Comparison of ENCODE assay signal across 1 cellular context in genomic region chr2:120552800-120553471, GRCh38.
TF ChIP-seq lines count a peak whose summit lies in the region.

No MANE protein-coding gene starts in this region.

TF ChIP-seq in HepG2, 621 proteins besides CTCF, POLR2A, EP300 and RAD21 (continued from another document and continues in another):
- TF ChIP-seq ZNF552 (CRISPR knock-in tag; IDR thresholded peaks at IDR 0.05; ENCODE audit: borderline replicate concordance) (no peak), ZNF367 (CRISPR knock-in tag; IDR thresholded peaks at IDR 0.05; ENCODE audit: borderline replicate concordance) (no peak), ZNF432 (CRISPR knock-in tag; IDR thresholded peaks at IDR 0.05; ENCODE audit: borderline replicate concordance) (no peak), ZNF792 (CRISPR knock-in tag; IDR thresholded peaks at IDR 0.05) (peak; percentile 55; the same call in 1 of the 2 replicates), ZNF749 (CRISPR knock-in tag; IDR thresholded peaks at IDR 0.05; ENCODE audit: borderline replicate concordance) (no peak), NFKBIZ (CRISPR knock-in tag; IDR thresholded peaks at IDR 0.05) (no peak), SAFB2 (CRISPR knock-in tag; IDR thresholded peaks at IDR 0.05; ENCODE audit: borderline replicate concordance, low read depth) (no peak; the same call in 1 of the 2 replicates), RARA (CRISPR knock-in tag; IDR thresholded peaks at IDR 0.05) (peak; percentile 75), ZNF407 (CRISPR knock-in tag; IDR thresholded peaks at IDR 0.05; ENCODE audit: not compliant biosample characterization) (peak; percentile 54), SIX1 (CRISPR knock-in tag; IDR thresholded peaks at IDR 0.05; ENCODE audit: borderline replicate concordance) (no peak), POGZ (CRISPR knock-in tag; IDR thresholded peaks at IDR 0.05) (peak; percentile 44; the same call in 1 of the 2 replicates), ZMYM4 (CRISPR knock-in tag; IDR thresholded peaks at IDR 0.05) (peak; percentile 87), NRL (CRISPR knock-in tag; IDR thresholded peaks at IDR 0.05; ENCODE audit: borderline replicate concordance) (peak; percentile 80; the same call in 1 of the 2 replicates), HDAC1 (CRISPR knock-in tag; IDR thresholded peaks at IDR 0.05) (peak; percentile 87), ZNF773 (CRISPR knock-in tag; IDR thresholded peaks at IDR 0.05; ENCODE audit: borderline replicate concordance) (no peak), NR2F2 (IDR thresholded peaks at IDR 0.05; ENCODE audit: borderline replicate concordance, low read depth) (no peak; the same call in 1 of the 2 replicates), SRSF9 (IDR thresholded peaks at IDR 0.05; ENCODE audit: borderline replicate concordance, insufficient read depth, low read depth, low read length, poor library complexity, severe bottlenecking) (no peak), TCF12 (IDR thresholded peaks at IDR 0.05) (no peak), TCF12 (CRISPR knock-in tag; IDR thresholded peaks at IDR 0.05) (0 out of 2 replicates have a peak, but pooled peaks have one; percentile 9), ZBTB40 (IDR thresholded peaks at IDR 0.05) (no peak), ZBTB40 (CRISPR knock-in tag; IDR thresholded peaks at IDR 0.05) (no peak), ZNF138 (CRISPR knock-in tag; IDR thresholded peaks at IDR 0.05; ENCODE audit: low read depth) (no peak), ZNF362 (CRISPR knock-in tag; IDR thresholded peaks at IDR 0.05; ENCODE audit: borderline replicate concordance) (peak; percentile 54; the same call in 1 of the 2 replicates), ZNF704 (CRISPR knock-in tag; IDR thresholded peaks at IDR 0.05; ENCODE audit: borderline replicate concordance) (no peak), ZMAT3 (CRISPR knock-in tag; conservative IDR thresholded peaks at IDR 0.05) (peak; percentile 83; the same call in 1 of the 2 replicates), ZBTB33 (CRISPR knock-in tag; IDR thresholded peaks at IDR 0.05) (peak; percentile 55; the same call in 1 of the 2 replicates), ARNTL (CRISPR knock-in tag; IDR thresholded peaks at IDR 0.05) (peak; percentile 85), ZNF451 (CRISPR knock-in tag; IDR thresholded peaks at IDR 0.05) (peak; percentile 72; the same call in 1 of the 2 replicates), PHF20 (CRISPR knock-in tag; IDR thresholded peaks at IDR 0.05) (no peak; the same call in 1 of the 2 replicates), ZNF850 (CRISPR knock-in tag; conservative IDR thresholded peaks at IDR 0.05) (no peak), MNT (IDR thresholded peaks at IDR 0.05) (peak; percentile 38; the same call in 1 of the 2 replicates)
